Comparison of ENCODE assay signal across 1 cellular context in genomic region chr11:74170694-74171629, GRCh38.
A peak's percentile ranks its signal among the peaks of the same experiment; 100 is the strongest.
TF ChIP-seq lines count a peak whose summit lies in the region.

C2CD3 (minus strand) TSS chr11:74171002; CDS start chr11:74170792, 210 bp downstream.
PPME1 (plus strand) TSS chr11:74171289; CDS start chr11:74171422, 133 bp downstream.

TF ChIP-seq in SK-N-SH, 30 proteins besides CTCF, POLR2A, EP300 and RAD21 (continued from another document):
- TF ChIP-seq NRF1 (IDR thresholded peaks at IDR 0.05; ENCODE audit: low read depth, low read length) (peak; percentile 99), MAX (IDR thresholded peaks at IDR 0.05; ENCODE audit: low read depth) (peak; percentile 71), FOSL2 (IDR thresholded peaks at IDR 0.05; ENCODE audit: borderline replicate concordance, low read depth) (no peak), FOXJ3 (CRISPR knock-in tag; IDR thresholded peaks at IDR 0.05) (no peak), MEF2A (IDR thresholded peaks at IDR 0.05; ENCODE audit: borderline replicate concordance, low read depth) (no peak), GATA2 (CRISPR knock-in tag; IDR thresholded peaks at IDR 0.05) (no peak), SMC3 (IDR thresholded peaks at IDR 0.05; ENCODE audit: low read depth, low read length) (peak; percentile 23; the same call in 1 of the 2 replicates), FOXM1 (IDR thresholded peaks at IDR 0.05; ENCODE audit: low read depth) (no peak), EZH2phosphoT487 (IDR thresholded peaks at IDR 0.05; ENCODE audit: borderline replicate concordance, low read depth) (no peak), TEAD4 (IDR thresholded peaks at IDR 0.05; ENCODE audit: borderline replicate concordance, insufficient read depth) (no peak), TAF1 (IDR thresholded peaks at IDR 0.05; ENCODE audit: borderline replicate concordance, low read depth, low read length) (peak; percentile 66), POLR2AphosphoS5 (IDR thresholded peaks at IDR 0.05; ENCODE audit: low read depth, low read length) (peak; percentile 69), TCF12 (IDR thresholded peaks at IDR 0.05) (no peak), RCOR1 (IDR thresholded peaks at IDR 0.05; ENCODE audit: low read length) (no peak), RXRA (IDR thresholded peaks at IDR 0.05; ENCODE audit: borderline replicate concordance, low read depth) (no peak), MXI1 (IDR thresholded peaks at IDR 0.05; ENCODE audit: low read depth, low read length) (peak; percentile 87), ELF1 (IDR thresholded peaks at IDR 0.05) (peak; percentile 81), YY1 (IDR thresholded peaks at IDR 0.05; ENCODE audit: low read depth) (peak; percentile 81)
